In genomic region chr5:134500699-134501430, GRCh38 we compare ENCODE assay signal across 20 cellular contexts.
"Had no signal": no experiment of that assay in that cellular context is flagged by ENCODE, and none has a peak within 500 bp of the region (broad histone marks: within the 10 kb centered on the region; RNA-seq: fewer than 3 reads in every experiment).

No MANE protein-coding gene starts in this region.

- H3K27me3 ChIP-seq: body of pancreas, cardiac muscle cell, left lung, upper lobe of right lung had no signal

- H3K9me3 ChIP-seq: body of pancreas, left lung, upper lobe of right lung had no signal

- H3K27ac ChIP-seq: body of pancreas, cardiac muscle cell, left lung, upper lobe of right lung had no signal

- DNase-seq: activated B cell treated with CpG ODN at 0.5 μM for 24 hours; activated CD4-positive, alpha-beta T cell treated with anti-CD3 and anti-CD28 coated beads for 48 hours; activated CD8-positive, alpha-beta memory T cell treated with anti-CD3 and anti-CD28 coated beads, Interleukin-2, amount 10 ng/mL, durations not matched to agents 7 days and 5 days; activated CD8-positive, alpha-beta T cell treated with anti-CD3 and anti-CD28 coated beads for 36 hours; activated naive CD4-positive, alpha-beta T cell treated with anti-CD3 and anti-CD28 coated beads, Interleukin-2, amount 10 ng/mL, durations not matched to agents 7 days and 5 days; activated T-cell treated with anti-CD3 and anti-CD28 coated beads for 4 hours; amygdala; body of pancreas; foreskin fibroblast; kidney glomerular epithelial cell; midbrain; natural killer cell; stimulated activated CD4-positive, alpha-beta T cell treated with anti-CD3 and anti-CD28 coated beads, Interleukin-4, amount 100 ng/mL, for 24 hours; stimulated activated naive CD8-positive, alpha-beta T cell treated with anti-CD3 and anti-CD28 coated beads, Interleukin-15, Interleukin-2, amounts not matched to agents 100 U/mL and 50 U/mL, for 24 hours; SW 1271; T-helper 17 cell; upper lobe of right lung had no signal

- H3K4me3 ChIP-seq: body of pancreas, cardiac muscle cell, left lung, lung, upper lobe of right lung had no signal

- H3K36me3 ChIP-seq: cardiac muscle cell, left lung, upper lobe of right lung had no signal
